In the genomic region with DNA sequence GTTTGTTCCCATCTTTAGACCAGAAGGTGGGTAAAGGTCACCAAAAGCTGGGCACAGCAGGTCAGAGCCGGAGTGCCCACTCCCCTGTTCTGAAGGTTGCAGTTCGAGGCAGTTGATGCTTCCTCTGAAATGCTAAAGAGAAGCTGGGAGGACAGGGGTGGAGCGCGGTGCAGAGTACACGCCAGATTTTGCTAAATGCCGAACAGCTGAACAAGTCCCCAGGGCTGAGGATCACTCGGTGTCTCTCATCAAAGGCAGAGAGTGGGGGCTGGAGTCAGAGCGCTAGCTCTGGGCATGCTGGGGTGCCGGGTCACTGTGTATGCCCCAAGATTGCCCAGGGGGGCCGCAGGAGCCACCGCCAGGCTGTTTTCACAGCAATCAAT, we compare ENCODE assay signal across 15 cellular contexts.
DNase-seq lines count a peak whose midpoint lies in the region; ATAC-seq and TF ChIP-seq lines count a peak whose summit lies in the region.
"Had no signal": no experiment of that assay in that cellular context is flagged by ENCODE, and none has a peak within 500 bp of the region (broad histone marks: within the 10 kb centered on the region; RNA-seq: fewer than 3 reads in every experiment).

No MANE protein-coding gene starts in this region.

- H3K4me1 Mint-ChIP-seq in brain (peaks cover 85% of the 10 kb centered on the region), Calu3 (ENCODE audit: low read depth, unreplicated experiment) (peaks cover 30% of the 10 kb centered on the region)

- H3K27ac ChIP-seq in neural cell (ENCODE audit: low read length) (peak overlapping the region; percentile 58), body of pancreas (no peak overlapping the region)
- H3K27ac ChIP-seq: coronary artery, transverse colon had no signal

- DNase-seq in ELF-1 (ENCODE audit: low read depth, low spot score), result peak; percentile 84
- peak; percentile 48 for DNase-seq in NCI-H1694 (lab: John Stamatoyannopoulos, UW)
- no peak for DNase-seq in left ventricle myocardium superior
- no peak for DNase-seq in body of pancreas
- no peak for DNase-seq in NCI-H2196 (lab: John Stamatoyannopoulos, UW; ENCODE audit: unreplicated experiment)
- no peak for DNase-seq in Calu3
- DNase-seq: activated CD4-positive, alpha-beta T cell treated with anti-CD3 and anti-CD28 coated beads for 4 hours; DMS153; NCI-H187 treated with DMSO at 0.1 percent for 48 hours; right cardiac atrium; transverse colon had no signal

- no peaks in the 10 kb centered on the region for H4K20me1 ChIP-seq in neural cell (ENCODE audit: insufficient read depth)

- H3K9ac ChIP-seq in neural cell (ENCODE audit: low read length), result peak overlapping the region; percentile 31

- H3K9me2 ChIP-seq in neural cell (ENCODE audit: insufficient read depth, low read length), result no peaks in the 10 kb centered on the region

- H3K4me3 ChIP-seq in neural cell (ENCODE audit: low read length) (peak overlapping the region; percentile 38), body of pancreas (no peak overlapping the region)
- H3K4me3 ChIP-seq: coronary artery, transverse colon had no signal

- H3K4me2 ChIP-seq in neural cell (ENCODE audit: low read length), result no peak overlapping the region

- peaks cover 21% of the 10 kb centered on the region for H3K4me1 ChIP-seq in body of pancreas

- no peaks in the 10 kb centered on the region for H3K79me2 ChIP-seq in neural cell (replicated peaks; ENCODE audit: insufficient read depth, low read length)

- BruUV-seq in Calu3 (replicated peaks; lab: Mats Ljungman, UMichigan), result no TSS peak

- 20% methylated on average over 7 of the region's 11 CpGs; no CpG with 5 or more reads in 1 of the 2 donors for WGBS in body of pancreas, 2 donors

- H3F3A ChIP-seq in neural cell (ENCODE audit: insufficient read depth, low read length, poor library complexity, severe bottlenecking), result no peaks in the 10 kb centered on the region

- H3K36me3 Mint-ChIP-seq in brain (no peaks in the 10 kb centered on the region), Calu3 (ENCODE audit: insufficient read depth, unreplicated experiment) (peaks cover 4% of the 10 kb centered on the region)
- H3K36me3 Mint-ChIP-seq: activated naive CD4-positive, alpha-beta T cell treated with anti-CD3 and anti-CD28 coated beads, Interleukin-2, amount 50 U/mL, for 24 hours had no signal

- H3K4me3 Mint-ChIP-seq in brain (peak overlapping the region in 3 of 5 experiments; percentile 19 to 69 (median 22)), Calu3 (ENCODE audit: low read depth, unreplicated experiment) (no peak overlapping the region)
- H3K4me3 Mint-ChIP-seq: activated naive CD4-positive, alpha-beta T cell treated with anti-CD3 and anti-CD28 coated beads, Interleukin-2, amount 50 U/mL, for 24 hours had no signal

- TF ChIP-seq CTCF in brain (conservative IDR thresholded peaks at IDR 0.05) (no peak), neural cell (IDR thresholded peaks at IDR 0.05; ENCODE audit: poor library complexity, severe bottlenecking) (no peak), body of pancreas (IDR thresholded peaks at IDR 0.05) (no peak), Calu3 (IDR thresholded peaks at IDR 0.05; ENCODE audit: unreplicated experiment) (no peak)

- H3K27ac Mint-ChIP-seq in brain (peak overlapping the region in 3 of 5 experiments; percentile 62 to 89 (median 83)), Calu3 (ENCODE audit: unreplicated experiment) (no peak overlapping the region)
- H3K27ac Mint-ChIP-seq: activated naive CD4-positive, alpha-beta T cell treated with anti-CD3 and anti-CD28 coated beads, Interleukin-2, amount 50 U/mL, for 24 hours had no signal

- intact Hi-C loops in left ventricle myocardium superior (cut with micrococcal nuclease) (no loop called here), body of pancreas (cut with DNase I) (no loop called here), Calu3 (cut with micrococcal nuclease; ENCODE audit: unreplicated experiment) (loop anchor here (10.0 kb wide), 1 partner anchor 86 kb away; no protein-coding TSS in a partner anchor)

- H3K27me3 ChIP-seq in neural cell (ENCODE audit: insufficient read depth, low read depth, low read length) (no peaks in the 10 kb centered on the region), body of pancreas (no peaks in the 10 kb centered on the region)
- H3K27me3 ChIP-seq: transverse colon had no signal

- H3K27me3 Mint-ChIP-seq in brain, result peaks cover 20% of the 10 kb centered on the region
- H3K27me3 Mint-ChIP-seq in Calu3 (ENCODE audit: unreplicated experiment), result no peaks in the 10 kb centered on the region
- H3K27me3 Mint-ChIP-seq: activated naive CD4-positive, alpha-beta T cell treated with anti-CD3 and anti-CD28 coated beads, Interleukin-2, amount 50 U/mL, for 24 hours had no signal

- CTCF ChIA-PET in Calu3 (lab: Charles Lee), result no interaction called here

- TF ChIP-seq RAD21 in neural cell (conservative IDR thresholded peaks at IDR 0.05), result no peak

- peak; percentile 5 for TF ChIP-seq EP300 in neural cell (conservative IDR thresholded peaks at IDR 0.05; ENCODE audit: poor library complexity, severe bottlenecking)

- no peak overlapping the region for H2AFZ ChIP-seq in neural cell (ENCODE audit: low read depth, low read length)

- no peak for ATAC-seq in left ventricle myocardium superior
- no peak for ATAC-seq in body of pancreas
- ATAC-seq: right cardiac atrium had no signal

- TF ChIP-seq POLR2A in body of pancreas (IDR thresholded peaks at IDR 0.05), result no peak

- no peaks in the 10 kb centered on the region for H3K9me3 ChIP-seq in neural cell (ENCODE audit: low read length)
- H3K9me3 ChIP-seq in body of pancreas, result no peaks in the 10 kb centered on the region
- H3K9me3 ChIP-seq: transverse colon had no signal

- peaks cover 0 to 3% (median 0%) of the 10 kb centered on the region in 5 experiments for H3K9me3 Mint-ChIP-seq in brain
- no peaks in the 10 kb centered on the region for H3K9me3 Mint-ChIP-seq in Calu3 (ENCODE audit: low read depth, unreplicated experiment)
- H3K9me3 Mint-ChIP-seq: activated naive CD4-positive, alpha-beta T cell treated with anti-CD3 and anti-CD28 coated beads, Interleukin-2, amount 50 U/mL, for 24 hours had no signal

- H3K36me3 ChIP-seq in neural cell (ENCODE audit: insufficient read depth, low read length), result no peaks in the 10 kb centered on the region
- no peaks in the 10 kb centered on the region for H3K36me3 ChIP-seq in body of pancreas (replicated peaks in 1 of 2; ENCODE audit: insufficient read depth in 1 of 2, low read depth in 2 of 2)
- H3K36me3 ChIP-seq: transverse colon had no signal

TF ChIP-seq in neural cell, 6 proteins besides CTCF, POLR2A, EP300 and RAD21:
- TF ChIP-seq SMC3 (conservative IDR thresholded peaks at IDR 0.05; ENCODE audit: poor library complexity) (no peak), TAF1 (IDR thresholded peaks at IDR 0.05; ENCODE audit: low read depth) (no peak), POLR2AphosphoS5 (IDR thresholded peaks at IDR 0.05) (no peak), REST (IDR thresholded peaks at IDR 0.05; ENCODE audit: borderline replicate concordance) (no peak), EZH2 (IDR thresholded peaks at IDR 0.05; ENCODE audit: borderline replicate concordance, insufficient read depth, low read length, poor library complexity, severe bottlenecking) (no peak), MXI1 (conservative IDR thresholded peaks at IDR 0.05; ENCODE audit: poor library complexity, severe bottlenecking) (no peak)

Comparison
In these comparisons a context has a peak if more than half of its experiments do, and no peak if none do; other contexts are left out.
1. DNase-seq: peak in ELF-1 (single experiment) and NCI-H1694 (single experiment); none in left ventricle myocardium superior (single experiment), body of pancreas (0 of 4), NCI-H2196 (single experiment) and Calu3 (single experiment).